ENCODE assay signal across 8 cellular contexts in the genomic region with DNA sequence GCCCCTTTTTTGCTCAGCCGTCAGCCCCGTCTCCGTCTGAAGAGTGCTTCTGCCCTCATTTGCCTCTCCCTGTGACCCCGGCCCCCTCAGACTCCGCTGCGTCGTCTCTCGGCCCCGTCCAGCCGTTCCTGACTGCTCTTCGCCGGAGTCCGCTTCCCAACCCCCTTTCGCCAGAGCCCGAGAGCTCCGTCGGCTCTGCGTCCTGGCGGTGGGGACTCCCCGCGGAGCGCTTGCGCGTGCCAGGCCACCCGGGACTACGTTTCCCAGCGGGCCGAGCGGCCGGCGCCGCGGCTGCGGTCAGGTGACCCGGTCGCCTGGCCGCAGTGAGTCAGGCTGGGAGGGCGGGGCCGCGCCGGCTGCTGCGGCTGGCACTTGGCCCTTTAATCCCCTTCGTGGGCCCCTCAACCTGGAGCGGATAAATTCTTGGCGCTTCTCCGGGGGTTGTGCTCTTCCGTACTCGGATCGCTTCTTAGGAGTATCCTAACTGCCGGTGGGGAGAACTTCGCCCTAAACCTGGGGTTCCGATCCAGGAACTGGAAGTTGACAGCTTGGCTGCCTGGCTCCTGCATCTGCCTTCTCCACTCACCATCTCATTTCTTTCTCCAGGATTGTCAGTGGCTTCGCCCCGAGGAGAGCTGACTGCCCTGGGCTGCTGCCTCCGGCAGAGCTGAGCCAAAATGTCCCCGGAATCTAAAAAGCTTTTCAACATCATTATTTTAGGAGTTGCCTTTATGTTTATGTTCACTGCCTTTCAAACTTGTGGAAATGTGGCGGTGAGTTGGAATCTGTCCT. TPM values are rescaled to one million over a fixed set of nuclear protein-coding genes. Genes with fewer than 3 reads are reported as not detected.
DNase-seq lines count a peak whose midpoint lies in the region; ATAC-seq and TF ChIP-seq lines count a peak whose summit lies in the region.

Gene MFSD11, plus strand, starts transcription at position 444 of the 792 bp plus-strand sequence. Its CDS starts 234 bp downstream, at position 678.

- peak within 1 kb of the TSS; percentile 100 for H3K27ac ChIP-seq in angular gyrus (ENCODE audit: low read depth, low read length)
- H3K27ac ChIP-seq in upper lobe of right lung: peak within 1 kb of the TSS; percentile 98

- no peaks in the 10 kb centered on the region for H3K9me3 ChIP-seq in upper lobe of right lung

- H3K27ac Mint-ChIP-seq in progenitor cell of endocrine pancreas: peak within 1 kb of the TSS; percentile 99

- H3K27me3 ChIP-seq in upper lobe of right lung: no peaks in the 10 kb centered on the region

- H3K36me3 Mint-ChIP-seq in progenitor cell of endocrine pancreas (ENCODE audit: insufficient read depth): peaks cover 29% of the 10 kb centered on the region

- H3K9me3 Mint-ChIP-seq in progenitor cell of endocrine pancreas (ENCODE audit: low read depth): no peaks in the 10 kb centered on the region

- ATAC-seq in HG02840 (IDR thresholded peaks at IDR 0.05; ENCODE audit: low FRiP score, unreplicated experiment): peak; percentile 52
- peak; percentile 83 for ATAC-seq in left ventricle myocardium superior
- peak; percentile 85 for ATAC-seq in upper lobe of right lung

- intact Hi-C loops in T-helper 2 cell treated with Interferon-gamma antibody and Interleukin-4, amounts not matched to agents 100 ng/mL and 5 ng/mL, for 36 hours (cut with micrococcal nuclease): loop anchor here (1.0 to 5.0 kb wide), 9 partner anchors 12 to 1394 kb away; partner anchors contain the start of genes JMJD6, METTL23, SEC14L1 and TMC8
- intact Hi-C loops in left ventricle myocardium superior (cut with micrococcal nuclease): no loop called here
- intact Hi-C loops in upper lobe of right lung (cut with DNase I): no loop called here

- in situ Hi-C loops in GM13977 (cut with MboI; ENCODE audit: low pct_unique_long_range_greater_than_20kb, low sequenced_read_pairs, unreplicated experiment): no loop called here

- peaks cover 37% of the 10 kb centered on the region for H3K4me1 Mint-ChIP-seq in progenitor cell of endocrine pancreas (ENCODE audit: low read depth)

- no peaks in the 10 kb centered on the region for H3K27me3 Mint-ChIP-seq in progenitor cell of endocrine pancreas

- DNase-seq in GM13977 (ENCODE audit: low spot score) (peak; percentile 96), NCI-H1436 (lab: John Stamatoyannopoulos, UW) (peak; percentile 97), left ventricle myocardium superior (peak; percentile 95), progenitor cell of endocrine pancreas (ENCODE audit: low spot score, unreplicated experiment) (peak; percentile 87), upper lobe of right lung (peak; percentile 96)

- H3K4me3 ChIP-seq in upper lobe of right lung: peak within 1 kb of the TSS; percentile 95

- TF ChIP-seq CTCF in GM13977 (IDR thresholded peaks at IDR 0.05; ENCODE audit: extremely low read depth, insufficient read depth, missing control alignments) (no peak), progenitor cell of endocrine pancreas (IDR thresholded peaks at IDR 0.05; ENCODE audit: unreplicated experiment) (no peak), upper lobe of right lung (IDR thresholded peaks at IDR 0.05) (no peak)

- peaks cover 47% of the 10 kb centered on the region for H3K36me3 ChIP-seq in upper lobe of right lung

- H3K4me1 ChIP-seq in upper lobe of right lung: peaks cover 48% of the 10 kb centered on the region

- H3K4me3 Mint-ChIP-seq in progenitor cell of endocrine pancreas (ENCODE audit: low read depth): peak within 1 kb of the TSS; percentile 94

RNA-seq across cellular contexts. Expression of gene MFSD11, which starts in this region (rescaled TPM):
- 21.8 and 23.6 TPM in 2 replicates for total RNA-seq in T-helper 2 cell treated with Interferon-gamma antibody and Interleukin-4, amounts not matched to agents 100 ng/mL and 5 ng/mL, for 36 hours
- 21.3 TPM for total RNA-seq in left ventricle myocardium superior
- 35.6 and 38.7 TPM in 2 replicates for total RNA-seq in progenitor cell of endocrine pancreas
- total RNA-seq in upper lobe of right lung: 32.3 TPM

Comparison
In these comparisons a context has a peak if more than half of its experiments do, and no peak if none do; other contexts are left out.
1. Peak in every context shown above with its lines: DNase-seq, ATAC-seq, H3K4me3 ChIP-seq and H3K27ac ChIP-seq.